20 cellular contexts compared by ENCODE assay signal in the genomic region with DNA sequence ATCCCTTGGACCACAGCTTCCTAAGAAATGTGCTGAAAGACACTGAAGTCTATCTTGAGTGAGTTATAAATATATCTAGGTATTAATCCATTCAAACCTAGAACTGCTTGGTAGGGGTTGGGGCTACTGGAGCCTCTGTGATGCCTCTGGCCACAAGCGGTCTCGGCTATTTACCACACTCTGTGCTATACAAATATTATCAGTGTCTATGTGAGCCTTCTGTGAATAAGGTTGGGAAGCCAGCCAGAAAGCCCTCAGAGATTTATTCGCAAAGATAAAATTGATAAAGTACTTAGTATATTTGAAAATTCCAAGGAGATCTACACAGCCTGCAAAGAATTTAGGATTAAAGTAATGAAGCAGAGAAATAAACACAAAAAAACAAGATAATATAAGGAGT.
"Had no signal": no experiment of that assay in that cellular context is flagged by ENCODE, and none has a peak within 500 bp of the region (broad histone marks: within the 10 kb centered on the region; RNA-seq: fewer than 3 reads in every experiment).

No MANE protein-coding gene starts in this region.

- H3K4me3 ChIP-seq: cardiac muscle cell had no signal

- DNase-seq: activated CD4-positive, alpha-beta memory T cell treated with anti-CD3 and anti-CD28 coated beads for 36 hours; activated CD4-positive, alpha-beta T cell treated with anti-CD3 and anti-CD28 coated beads, Interleukin-2, amount 10 ng/mL, durations not matched to agents 7 days and 5 days; activated CD4-positive, CD25-positive, alpha-beta regulatory T cell; activated CD8-positive, alpha-beta memory T cell treated with anti-CD3 and anti-CD28 coated beads for 24 hours; activated gamma-delta T cell; activated naive CD4-positive, alpha-beta T cell treated with anti-CD3 and anti-CD28 coated beads for 36 hours; activated T-cell treated with anti-CD3 and anti-CD28 coated beads, Interleukin-2, amount 50 U/mL, for 48 hours; KBM-7; NCI-H1105; NCI-H1436 treated with DMSO at 0.1 percent for 48 hours; NCI-H187 treated with DMSO at 0.1 percent for 48 hours; NCI-H2107; NCI-H510A treated with DMSO at 0.1 percent for 48 hours; T-cell; T-helper 2 cell had no signal

- H3K27me3 ChIP-seq: brain microvascular endothelial cell, cardiac muscle cell had no signal

- FAIRE-seq: RCC 7860 had no signal

- H3K27ac ChIP-seq: brain microvascular endothelial cell, cardiac muscle cell, VCaP had no signal

- ATAC-seq: activated T-helper 17 cell treated with anti-CD3 and anti-CD28 coated beads, Interleukin-2, amount 50 U/mL, for 72 hours; T-cell had no signal

- H3K36me3 ChIP-seq: brain microvascular endothelial cell, cardiac muscle cell had no signal
